ENCODE assay signal across 16 cellular contexts in genomic region chr2:69081001-69081400, GRCh38.
"Had no signal": no experiment of that assay in that cellular context is flagged by ENCODE, and none has a peak within 500 bp of the region (broad histone marks: within the 10 kb centered on the region; RNA-seq: fewer than 3 reads in every experiment).

No MANE protein-coding gene starts in this region.

- ATAC-seq: activated CD8-positive, alpha-beta T cell treated with anti-CD3 and anti-CD28 coated beads, Interleukin-2, amount 10 ng/mL, durations not matched to agents 7 days and 5 days; activated naive CD8-positive, alpha-beta T cell treated with anti-CD3 and anti-CD28 coated beads, Interleukin-2, amount 50 U/mL, for 24 hours; esophagus mucosa; natural killer cell treated with Interleukin-12 subunit alpha and Interleukin-12 subunit beta and Interleukin-15 and Interleukin-18, amount 100 ng/mL, for 72 hours had no signal

- DNase-seq: activated CD4-positive, alpha-beta T cell treated with anti-CD3 and anti-CD28 coated beads, Interleukin-2, amount 10 ng/mL, durations not matched to agents 7 days and 5 days; activated CD4-positive, CD25-positive, alpha-beta regulatory T cell; activated CD8-positive, alpha-beta T cell treated with anti-CD3 and anti-CD28 coated beads, Interleukin-2, amount 10 ng/mL, durations not matched to agents 7 days and 5 days; activated naive CD4-positive, alpha-beta T cell treated with anti-CD3 and anti-CD28 coated beads, Interleukin-2, amount 10 ng/mL, durations not matched to agents 7 days and 5 days; activated naive CD8-positive, alpha-beta T cell treated with anti-CD3 and anti-CD28 coated beads, Interleukin-2, amount 50 U/mL, for 24 hours; activated T-cell treated with anti-CD3 and anti-CD28 coated beads, Interleukin-2, amount 50 U/mL, for 24 hours; aorta; cerebellar nuclear complex; cortex of kidney; effector CD8-positive, alpha-beta T cell; pancreas; T-helper 1 cell; T-helper 9 cell had no signal

- H3K27me3 ChIP-seq: neutrophil, pancreas had no signal

- H3K27ac ChIP-seq: neutrophil, pancreas had no signal

- FAIRE-seq: pancreas had no signal

- H3K4me3 ChIP-seq: pancreas had no signal

- H3K36me3 ChIP-seq: neutrophil, pancreas had no signal

- H3K9me3 ChIP-seq: neutrophil, pancreas had no signal
